Comparison of ENCODE assay signal across 9 cellular contexts in genomic region chr6:148760568-148761531, GRCh38. TPM values are rescaled to one million over a fixed set of nuclear protein-coding genes. Genes with fewer than 3 reads are reported as not detected.
DNase-seq lines count a peak whose midpoint lies in the region; ATAC-seq, FAIRE-seq and TF ChIP-seq lines count a peak whose summit lies in the region.
"Had no signal": no experiment of that assay in that cellular context is flagged by ENCODE, and none has a peak within 500 bp of the region (broad histone marks: within the 10 kb centered on the region; RNA-seq: fewer than 3 reads in every experiment).

No MANE protein-coding gene starts in this region.

- H3K27me3 Mint-ChIP-seq in activated CD4-positive, alpha-beta T cell treated with anti-CD3 and anti-CD28 coated beads for 36 hours, result peaks cover 15% of the 10 kb centered on the region

- peak; percentile 40 to 75; a peak in 3 of 4 replicates for TF ChIP-seq EP300 in GM12878 (IDR thresholded peaks at IDR 0.05; ENCODE audit: borderline replicate concordance in 1 of 2, control insufficient read depth in 1 of 2, low read depth in 2 of 2, low read length in 2 of 2)

- BruUV-seq in GM12878 (replicated peaks; lab: Mats Ljungman, UMichigan), result no TSS peak

- DNase-seq in activated CD4-positive, alpha-beta T cell treated with anti-CD3 and anti-CD28 coated beads for 36 hours, result peak; percentile 71
- no peak for DNase-seq in activated CD4-positive, alpha-beta T cell treated with anti-CD3 and anti-CD28 coated beads for 1 hour
- peak; percentile 64 for DNase-seq in GM12878 (ENCODE audit: low read depth, low spot score)
- DNase-seq in iPS-NIHi7 (ENCODE audit: extremely low spot score), result peak; percentile 43
- DNase-seq in smooth muscle cell (lab: John Stamatoyannopoulos, UW; ENCODE audit: unreplicated experiment), result peak; percentile 28
- no peak for DNase-seq in NCI-H146 treated with DMSO at 0.1 percent for 48 hours (lab: John Stamatoyannopoulos, UW; ENCODE audit: unreplicated experiment)

- SMC1A ChIA-PET in GM12878 (lab: Charles Lee; ENCODE audit: uncharacterized antibody, unreplicated experiment), result interaction anchor here (0.5 to 7.4 kb wide), 17 partner anchors 8 to 1360 kb away, joined by 3 to 56 read pairs (median 4); no protein-coding TSS in a partner anchor

- H3K9me3 Mint-ChIP-seq in activated CD4-positive, alpha-beta T cell treated with anti-CD3 and anti-CD28 coated beads for 36 hours (ENCODE audit: low read depth), result no peaks in the 10 kb centered on the region

- H3K9me3 ChIP-seq in GM12878 (replicated peaks; ENCODE audit: control insufficient read depth, insufficient read depth, low read length) (peaks cover 14% of the 10 kb centered on the region), smooth muscle cell (replicated peaks; ENCODE audit: low read depth) (no peaks in the 10 kb centered on the region)
- H3K9me3 ChIP-seq: neutrophil had no signal

- TF ChIP-seq POLR2A in GM12878 (IDR thresholded peaks at IDR 0.05; ENCODE audit: low read depth, low read length), result peak; percentile 73

- H3K79me2 ChIP-seq in GM12878 (ENCODE audit: control insufficient read depth, insufficient read depth, low read length) (no peaks in the 10 kb centered on the region), smooth muscle cell (ENCODE audit: low read depth) (peaks cover 78% of the 10 kb centered on the region)

- no peak for TF ChIP-seq RAD21 in GM12878 (IDR thresholded peaks at IDR 0.05; ENCODE audit: insufficient read depth, low read depth, low read length)

- TF ChIP-seq CTCF in GM12878 (IDR thresholded peaks at IDR 0.05 in 2 of 3, conservative IDR thresholded peaks at IDR 0.05 in 1 of 3; ENCODE audit: control insufficient read depth in 2 of 3, extremely low read depth in 1 of 3, insufficient read depth in 1 of 3, low read depth in 3 of 3, low read length in 3 of 3), result no peak
- no peak for TF ChIP-seq CTCF in smooth muscle cell (IDR thresholded peaks at IDR 0.05; ENCODE audit: borderline replicate concordance, insufficient read depth, poor library complexity, severe bottlenecking)

- H3K27me3 ChIP-seq in GM12878 (replicated peaks in 1 of 2; ENCODE audit: control insufficient read depth in 2 of 2, insufficient read depth in 2 of 2, low read length in 1 of 2) (no peaks in the 10 kb centered on the region), smooth muscle cell (ENCODE audit: low read depth) (no peaks in the 10 kb centered on the region)

- H3K27ac ChIP-seq in GM12878 (ENCODE audit: control insufficient read depth, insufficient read depth) (peak overlapping the region; percentile 85), smooth muscle cell (ENCODE audit: low read depth) (peak overlapping the region; percentile 82)
- H3K27ac ChIP-seq: neutrophil had no signal

- peak; percentile 54 for FAIRE-seq in GM12878 (lab: Jason Lieb, UNC)

- POLR2A ChIA-PET in activated CD4-positive, alpha-beta T cell treated with anti-CD3 and anti-CD28 coated beads for 36 hours (lab: Charles Lee), result interaction anchor here (0.7 to 1.3 kb wide), 4 partner anchors 20 to 671 kb away, joined by 3 to 7 read pairs (median 5); no protein-coding TSS in a partner anchor
- POLR2A ChIA-PET in GM12878 (lab: Charles Lee), result interaction anchor here (1.3 kb wide), 1 partner anchor 105 kb away, joined by 3 read pairs; no protein-coding TSS in a partner anchor

- H2AFZ ChIP-seq in GM12878 (ENCODE audit: control insufficient read depth, low read depth, low read length) (peak overlapping the region; percentile 38), smooth muscle cell (ENCODE audit: low read depth) (peak overlapping the region; percentile 4)

- 3% methylated on average over 14 of the region's 14 CpGs for WGBS in GM12878 (ENCODE audit: insufficient coverage, insufficient replicate concordance, low lambda C conversion rate, missing lambda C conversion rate)
- WGBS in smooth muscle cell (ENCODE audit: low lambda C conversion rate), result 8% methylated on average over 14 of the region's 14 CpGs

- H3K4me3 ChIP-seq in GM12878, result peak overlapping the region; percentile 39; the same call in 1 of the 2 replicates
- peak overlapping the region; percentile 33 for H3K4me3 ChIP-seq in smooth muscle cell

- H3K4me3 Mint-ChIP-seq in activated CD4-positive, alpha-beta T cell treated with anti-CD3 and anti-CD28 coated beads for 36 hours, result peak overlapping the region; percentile 67

- intact Hi-C loops in activated CD4-positive, alpha-beta T cell treated with anti-CD3 and anti-CD28 coated beads for 36 hours (cut with DNase I, micrococcal nuclease), result loop anchor here (1.0 to 10.0 kb wide), 5 partner anchors 14 to 734 kb away; partner anchors contain the start of gene UST (in 1 of the 2)
- intact Hi-C loops in GM12878 (cut with micrococcal nuclease; ENCODE audit: unreplicated experiment), result loop anchor here (2.0 to 5.0 kb wide), 3 partner anchors 14 to 186 kb away; partner anchors contain the start of gene UST

- RAD21 ChIA-PET in GM12878 (lab: Charles Lee; ENCODE audit: unreplicated experiment), result interaction anchor here (0.7 to 5.4 kb wide), 15 partner anchors 9 to 568 kb away, joined by 3 to 52 read pairs (median 4); partner anchors contain the start of gene UST

- H3F3A ChIP-seq in smooth muscle cell (ENCODE audit: low read depth), result peaks cover 11% of the 10 kb centered on the region

- H3K36me3 ChIP-seq in GM12878 (ENCODE audit: control insufficient read depth in 2 of 2, insufficient read depth in 2 of 2, low read length in 1 of 2), result no peaks in the 10 kb centered on the region
- H3K36me3 ChIP-seq in smooth muscle cell (ENCODE audit: low read depth), result no peaks in the 10 kb centered on the region
- H3K36me3 ChIP-seq: neutrophil had no signal

- no peaks in the 10 kb centered on the region for H3K36me3 Mint-ChIP-seq in activated CD4-positive, alpha-beta T cell treated with anti-CD3 and anti-CD28 coated beads for 36 hours (ENCODE audit: low read depth)

- in situ Hi-C loops in GM12878 (cut with MboI), result loop anchor here (25.0 kb wide), 1 partner anchor 676 kb away; no protein-coding TSS in a partner anchor

- CTCF ChIA-PET in activated CD4-positive, alpha-beta T cell treated with anti-CD3 and anti-CD28 coated beads for 36 hours (lab: Charles Lee), result interaction anchor here (0.7 to 1.4 kb wide), 6 partner anchors 9 to 272 kb away, joined by 3 to 6 read pairs (median 4); no protein-coding TSS in a partner anchor
- CTCF ChIA-PET in GM12878 (lab: Yijun Ruan, JAX), result interaction anchor here (0.6 to 3.2 kb wide), 10 partner anchors 9 to 269 kb away, joined by 3 to 23 read pairs (median 3); no protein-coding TSS in a partner anchor

- peak; percentile 67 for ATAC-seq in activated CD4-positive, alpha-beta T cell treated with anti-CD3 and anti-CD28 coated beads for 36 hours
- ATAC-seq in HG03135 (IDR thresholded peaks at IDR 0.05; ENCODE audit: unreplicated experiment) (peak; percentile 34), SK-N-SH treated with all-trans-retinoic acid at 6 μM for 48 hours (peak; percentile 78), GM12878 (peak; percentile 63)

- H3K4me1 ChIP-seq in GM12878 (ENCODE audit: control insufficient read depth, insufficient read depth, low read length) (peaks cover 43% of the 10 kb centered on the region), smooth muscle cell (ENCODE audit: low read depth) (peaks cover 15% of the 10 kb centered on the region)

- H3K27ac Mint-ChIP-seq in activated CD4-positive, alpha-beta T cell treated with anti-CD3 and anti-CD28 coated beads for 36 hours, result peak overlapping the region; percentile 86

- H3K4me2 ChIP-seq in GM12878 (ENCODE audit: control insufficient read depth, insufficient read depth) (peak overlapping the region; percentile 97), smooth muscle cell (peak overlapping the region; percentile 77)

- no peaks in the 10 kb centered on the region for H4K20me1 ChIP-seq in GM12878 (ENCODE audit: control insufficient read depth, insufficient read depth)
- peaks cover 30% of the 10 kb centered on the region for H4K20me1 ChIP-seq in smooth muscle cell (ENCODE audit: low read depth)

- H3K9ac ChIP-seq in GM12878 (ENCODE audit: control insufficient read depth, insufficient read depth, low read length) (peak overlapping the region; percentile 62), smooth muscle cell (ENCODE audit: low read depth) (peak overlapping the region; percentile 66)

- peaks cover 66% of the 10 kb centered on the region for H3K4me1 Mint-ChIP-seq in activated CD4-positive, alpha-beta T cell treated with anti-CD3 and anti-CD28 coated beads for 36 hours

TF ChIP-seq in SK-N-SH treated with all-trans-retinoic acid at 6 μM for 48 hours, 23 proteins besides CTCF, POLR2A, EP300 and RAD21 (continues in another document):
- no peak for TF ChIP-seq TOX (CRISPR knock-in tag; IDR thresholded peaks at IDR 0.05; ENCODE audit: borderline replicate concordance)
- no peak for TF ChIP-seq PPARA (CRISPR knock-in tag; IDR thresholded peaks at IDR 0.05; ENCODE audit: borderline replicate concordance)

TF ChIP-seq in GM12878, 131 proteins besides CTCF, POLR2A, EP300 and RAD21 (continues in another document):
- peak; percentile 47; the same call in 1 of the 2 replicates for TF ChIP-seq SPI1 (IDR thresholded peaks at IDR 0.05; ENCODE audit: borderline replicate concordance, insufficient read depth, low read depth, low read length)
- no peak for TF ChIP-seq HCFC1 (IDR thresholded peaks at IDR 0.05; ENCODE audit: low read length)
- TF ChIP-seq CBX3 (IDR thresholded peaks at IDR 0.05; ENCODE audit: borderline replicate concordance, low read depth), result no peak

RNA-seq across cellular contexts. Expression of gene UST, which starts 14.0 kb away (rescaled TPM):
- 1 to 10 TPM; 2.2 to 2.8 TPM for total RNA-seq in activated CD4-positive, alpha-beta T cell treated with anti-CD3 and anti-CD28 coated beads for 36 hours
- 88.0 and 95.1 TPM in 2 replicates for total RNA-seq in GM12878 (2013; cell fraction: nucleolus; rRNA removed)
- total RNA-seq in GM12878 (2014; rRNA removed) (1.6 and 2.1 TPM in 2 replicates), GM12878 (2014; rRNA removed; fragmentation: Illumina TruSeq; extraction: Trizol) (2.1 and 2.7 TPM in 2 replicates), GM12878 (2021) (2.2 and 2.4 TPM in 2 replicates), smooth muscle cell (19.5 and 23.3 TPM in 2 replicates)
- polyA plus RNA-seq in GM12878 (2011; ENCODE audit: low read depth), result 6.3 TPM
- polyA plus RNA-seq in GM12878 (2011; rRNA removed) (43.3 and 58.0 TPM in 2 replicates), GM12878 (2014; fragmentation: Illumina TruSeq; extraction: Trizol) (2.4 and 3.8 TPM in 2 replicates), GM12878 (2014; fragmentation: Nextera tagmentation; extraction: Ambion mirVana) (1 to 10 TPM; 3.6 to 3.7 TPM), GM12878 (2014; rRNA removed) (1.4 and 1.8 TPM in 2 replicates), GM12878 (2016; fragmentation: Nextera tagmentation; extraction: Ambion mirVana) (1 to 10 TPM in 1 of 2 experiments, under 1 TPM in 1; 0.74 to 1.7 TPM), smooth muscle cell (15.3 and 16.1 TPM in 2 replicates)
- 25.8 and 30.4 TPM in 2 replicates for polyA plus RNA-seq in GM12878 (2011; cell fraction: cytosol; rRNA removed)
- 23.1 and 29.5 TPM in 2 replicates for polyA plus RNA-seq in GM12878 (2011; cell fraction: nucleus; rRNA removed)
- polyA plus RNA-seq in GM12878 (2012), result 2.6 and 4.9 TPM in 2 replicates
- polyA minus RNA-seq in GM12878 (2011; rRNA and poly(A)+ RNA removed), result 38.6 and 38.8 TPM in 2 replicates
- polyA minus RNA-seq in GM12878 (2011; cell fraction: cytosol; rRNA and poly(A)+ RNA removed), result 14.5 and 17.2 TPM in 2 replicates
- 27.8 and 36.4 TPM in 2 replicates for polyA minus RNA-seq in GM12878 (2011; cell fraction: nucleus; rRNA and poly(A)+ RNA removed)

Comparison
In these comparisons a context has a peak if more than half of its experiments do, and no peak if none do; other contexts are left out.
1. DNase-seq: peak in activated CD4-positive, alpha-beta T cell treated with anti-CD3 and anti-CD28 coated beads for 36 hours (single experiment), GM12878 (single experiment), iPS-NIHi7 (single experiment) and smooth muscle cell (single experiment); none in activated CD4-positive, alpha-beta T cell treated with anti-CD3 and anti-CD28 coated beads for 1 hour (single experiment) and NCI-H146 treated with DMSO at 0.1 percent for 48 hours (single experiment).
2. Peak in every context shown above with its lines, with median percentiles within 50 percentile points of each other: ATAC-seq.